Comparison of ENCODE assay signal across 16 cellular contexts in the genomic region with DNA sequence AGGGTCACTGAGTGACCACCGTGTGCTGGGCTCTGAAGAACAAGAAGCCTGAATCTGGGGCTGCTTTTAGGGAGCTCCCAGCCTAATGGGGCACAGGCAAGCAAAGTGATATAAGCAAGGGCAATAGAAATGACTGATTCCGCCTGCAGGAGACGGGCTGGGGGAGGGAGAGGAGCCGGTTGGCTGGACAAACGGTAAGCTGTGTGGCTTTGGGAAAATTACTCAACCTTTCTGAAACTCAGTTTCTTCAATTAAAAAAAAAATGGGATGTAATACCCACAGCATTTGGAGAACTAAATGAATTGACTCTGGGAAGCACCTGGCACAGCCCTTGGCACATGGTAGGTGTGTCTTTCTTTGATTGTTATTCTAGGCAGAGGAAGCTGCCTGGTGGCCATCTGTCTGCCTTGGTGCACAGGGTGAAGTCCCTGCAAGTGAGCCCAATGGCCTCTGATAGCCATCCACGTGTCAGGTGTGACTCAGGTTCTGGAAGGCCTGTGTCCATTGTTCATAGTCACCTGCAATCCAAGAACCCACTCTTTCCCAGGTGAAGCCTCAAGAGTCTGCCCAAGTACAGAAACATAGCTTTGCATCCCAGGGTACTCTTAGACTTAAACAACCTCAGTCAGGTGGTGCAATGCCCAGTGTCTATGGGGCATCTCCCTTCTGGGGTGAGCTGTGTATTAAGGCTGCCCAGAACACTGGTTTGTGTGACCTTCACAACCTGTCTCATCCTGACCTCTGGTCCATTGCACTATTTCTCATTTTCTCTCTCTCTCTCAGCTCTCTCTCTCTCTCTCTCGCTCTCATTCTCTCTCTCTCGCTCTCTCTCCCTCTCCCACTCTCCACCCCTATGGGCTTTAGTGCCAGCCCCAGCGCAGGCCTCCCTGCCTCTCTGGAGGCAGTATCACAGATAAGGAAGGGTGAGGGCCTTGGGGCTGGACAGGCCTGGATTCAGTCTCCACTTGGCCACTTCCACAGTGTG. TPM values are rescaled to one million over a fixed set of nuclear protein-coding genes. Genes with fewer than 3 reads are reported as not detected.
A peak's percentile ranks its signal among the peaks of the same experiment; 100 is the strongest.
DNase-seq lines count a peak whose midpoint lies in the region; ATAC-seq and TF ChIP-seq lines count a peak whose summit lies in the region.
"Had no signal": no experiment of that assay in that cellular context is flagged by ENCODE, and none has a peak within 500 bp of the region (broad histone marks: within the 10 kb centered on the region; RNA-seq: fewer than 3 reads in every experiment).

No MANE protein-coding gene starts in this region.

- WGBS in IMR-90 (ENCODE audit: extremely low coverage in 2 of 2, insufficient read length in 1 of 2), 2 experiments, result 80% methylated on average over 1 of the region's 9 CpGs; no CpG with 5 or more reads in 1 of the 2 experiments

- H3K18ac ChIP-seq in IMR-90 (ENCODE audit: low read depth, low read length), result no peak overlapping the region

- no peaks in the 10 kb centered on the region for H3K4me1 Mint-ChIP-seq in activated T-cell treated with anti-CD3 and anti-CD28 coated beads, Interleukin-2, amount 50 U/mL, for 4 hours (ENCODE audit: low read depth)
- H3K4me1 Mint-ChIP-seq: H9 had no signal

- no TSS peak for BruUV-seq in IMR-90 (replicated peaks; lab: Mats Ljungman, UMichigan)

- no peak overlapping the region for H3K9ac ChIP-seq in IMR-90 (ENCODE audit: low read depth, low read length)

- H3K23ac ChIP-seq in IMR-90 (ENCODE audit: low read depth, low read length), result no peak overlapping the region

- no peak overlapping the region for H4K5ac ChIP-seq in IMR-90 (ENCODE audit: low read depth, low read length)

- no peak overlapping the region for H3K4me2 ChIP-seq in IMR-90 (ENCODE audit: low read depth, low read length)

- H3K36me3 Mint-ChIP-seq in activated T-cell treated with anti-CD3 and anti-CD28 coated beads, Interleukin-2, amount 50 U/mL, for 4 hours (ENCODE audit: insufficient read depth), result no peaks in the 10 kb centered on the region

- H3K4me3 ChIP-seq in IMR-90 (ENCODE audit: insufficient read depth, low read depth, low read length), result no peak overlapping the region
- H3K4me3 ChIP-seq: SK-N-MC had no signal

- H3K27ac ChIP-seq in IMR-90 (ENCODE audit: insufficient read depth, low read length), result no peak overlapping the region
- H3K27ac ChIP-seq: 22Rv1, SK-N-MC had no signal

- H3K9me3 ChIP-seq in IMR-90 (ENCODE audit: control insufficient read depth, insufficient read depth, low read length), result no peaks in the 10 kb centered on the region

- H3K27me3 Mint-ChIP-seq in activated T-cell treated with anti-CD3 and anti-CD28 coated beads, Interleukin-2, amount 50 U/mL, for 4 hours (ENCODE audit: low read depth), result no peaks in the 10 kb centered on the region

- H3K56ac ChIP-seq in IMR-90 (ENCODE audit: extremely low read depth, insufficient read depth, low read length), result no peak overlapping the region

- no peak for TF ChIP-seq POLR2A in IMR-90 (IDR thresholded peaks at IDR 0.05; ENCODE audit: low read depth, low read length)

- POLR2A ChIA-PET in IMR-90 (lab: Charles Lee; ENCODE audit: unreplicated experiment), result no interaction called here

- in situ Hi-C loops in IMR-90 (cut with MboI; ENCODE audit: low sequenced_read_pairs), result loop anchor here (5.0 kb wide), 1 partner anchor 42 kb away; no protein-coding TSS in a partner anchor

- peak overlapping the region; percentile 8 for H2AK9ac ChIP-seq in IMR-90 (replicated peaks; ENCODE audit: low read depth, low read length, poor library complexity)

- no peak overlapping the region for H3K4me3 Mint-ChIP-seq in activated T-cell treated with anti-CD3 and anti-CD28 coated beads, Interleukin-2, amount 50 U/mL, for 4 hours
- H3K4me3 Mint-ChIP-seq: H9 had no signal

- CTCF ChIA-PET in IMR-90 (lab: Yijun Ruan, JAX), result interaction anchor here (1.8 kb wide), 1 partner anchor 12 kb away, joined by 6 read pairs; no protein-coding TSS in a partner anchor

- H3K4ac ChIP-seq in IMR-90 (ENCODE audit: low read depth, low read length), result no peak overlapping the region

- no peak for TF ChIP-seq CTCF in IMR-90 (conservative IDR thresholded peaks at IDR 0.05; ENCODE audit: low read depth, low read length)

- H2AFZ ChIP-seq in IMR-90 (replicated peaks; ENCODE audit: low read length, poor library complexity), result no peak overlapping the region

- H3K36me3 ChIP-seq in IMR-90 (ENCODE audit: control insufficient read depth, insufficient read depth, low read length), result no peaks in the 10 kb centered on the region

- H4K8ac ChIP-seq in IMR-90 (ENCODE audit: low read depth in 2 of 2, low read length in 2 of 2), result no peak overlapping the region

- DNase-seq in DMS53 (lab: John Stamatoyannopoulos, UW) (peak; percentile 19), DMS53 treated with DMSO at 0.1 percent for 48 hours (lab: John Stamatoyannopoulos, UW; ENCODE audit: unreplicated experiment) (no peak), IMR-90 (no peak), retina (peak; percentile 22)
- no peak for DNase-seq in activated T-cell treated with anti-CD3 and anti-CD28 coated beads, Interleukin-2, amount 50 U/mL, for 4 hours
- DNase-seq: C1 segment of cervical spinal cord, COR-L47, H9, NCI-H1436 treated with DMSO at 0.1 percent for 48 hours, NCI-H446, NCI-H748 treated with DMSO at 0.1 percent for 48 hours had no signal

- intact Hi-C loops in IMR-90 (cut with micrococcal nuclease), result no loop called here

- no peaks in the 10 kb centered on the region for H3K79me1 ChIP-seq in IMR-90 (ENCODE audit: low read depth in 1 of 2, low read length in 2 of 2)

- H3K14ac ChIP-seq in IMR-90 (replicated peaks; ENCODE audit: low read depth, low read length), result no peak overlapping the region

- H3K9me1 ChIP-seq in IMR-90 (ENCODE audit: insufficient read depth, low read length), result peaks cover 16% of the 10 kb centered on the region; the same call in 1 of the 2 replicates

- no peaks in the 10 kb centered on the region for H3K9me3 Mint-ChIP-seq in activated T-cell treated with anti-CD3 and anti-CD28 coated beads, Interleukin-2, amount 50 U/mL, for 4 hours
- H3K9me3 Mint-ChIP-seq: H9 had no signal

- H2BK120ac ChIP-seq in IMR-90 (ENCODE audit: low read depth, low read length), result no peak overlapping the region

- H2BK20ac ChIP-seq in IMR-90 (ENCODE audit: low read depth, low read length), result no peak overlapping the region

- no peaks in the 10 kb centered on the region for H3K27me3 ChIP-seq in IMR-90 (ENCODE audit: control insufficient read depth, insufficient read depth, low read length)

- H2BK15ac ChIP-seq in IMR-90 (ENCODE audit: low read depth, low read length), result no peak overlapping the region

- H4K91ac ChIP-seq in IMR-90 (ENCODE audit: insufficient read depth, low read depth, low read length), result no peak overlapping the region

- no peak for TF ChIP-seq RAD21 in IMR-90 (IDR thresholded peaks at IDR 0.05; ENCODE audit: low read length)

- peak overlapping the region; percentile 76; the same call in 1 of the 2 replicates for H2AK5ac ChIP-seq in IMR-90 (ENCODE audit: low read depth, low read length)

- ATAC-seq in IMR-90 (ENCODE audit: low read depth), result no peak
- ATAC-seq in esophagus mucosa, result peak; percentile 17
- no peak for ATAC-seq in activated T-cell treated with anti-CD3 and anti-CD28 coated beads, Interleukin-2, amount 50 U/mL, for 4 hours
- ATAC-seq in GM21390 (IDR thresholded peaks at IDR 0.05; ENCODE audit: unreplicated experiment), result no peak
- no peak for ATAC-seq in HG02852 (IDR thresholded peaks at IDR 0.05; ENCODE audit: unreplicated experiment)

- H2BK5ac ChIP-seq in IMR-90 (ENCODE audit: low read depth, low read length, poor library complexity, severe bottlenecking), result no peak overlapping the region

- H3K4me1 ChIP-seq in IMR-90 (ENCODE audit: control insufficient read depth, insufficient read depth, low read length), result peaks cover 23% of the 10 kb centered on the region

- dilution Hi-C loops in IMR-90 (cut with HindIII; ENCODE audit: low sequenced_read_pairs, unreplicated experiment), result no loop called here

- H4K20me1 ChIP-seq in IMR-90 (ENCODE audit: insufficient read depth, low read length), result no peaks in the 10 kb centered on the region

TF ChIP-seq in IMR-90, 13 proteins besides CTCF, POLR2A, EP300 and RAD21:
- TF ChIP-seq RCOR1 (IDR thresholded peaks at IDR 0.05; ENCODE audit: insufficient replicate concordance, low read length) (no peak), NFE2L2 (IDR thresholded peaks at IDR 0.05; ENCODE audit: low read depth, low read length) (no peak), MAZ (IDR thresholded peaks at IDR 0.05; ENCODE audit: borderline replicate concordance, low read depth, low read length) (no peak), RFX5 (IDR thresholded peaks at IDR 0.05; ENCODE audit: low read depth, low read length) (no peak), FOS (IDR thresholded peaks at IDR 0.05; ENCODE audit: low read depth, low read length) (no peak), CEBPB (IDR thresholded peaks at IDR 0.05; ENCODE audit: low read depth, low read length) (no peak)
TF ChIP-seq in IMR-90: peak in this region for 0.

RNA-seq across cellular contexts. Expression of gene NTSR2, which starts 30.0 kb away (rescaled TPM):
- not detected in 2 replicates for total RNA-seq in IMR-90 (2012; rRNA removed)
- not detected in 2 replicates for polyA plus RNA-seq in IMR-90 (2012; rRNA removed)
- polyA plus RNA-seq in IMR-90 (2012; cell fraction: cytosol; rRNA removed), result not detected in 2 replicates
- not detected in 2 replicates for polyA plus RNA-seq in IMR-90 (2012; cell fraction: nucleus; rRNA removed; ENCODE audit: low replicate concordance)
- not detected for total RNA-seq in esophagus mucosa
- total RNA-seq in activated T-cell treated with anti-CD3 and anti-CD28 coated beads, Interleukin-2, amount 50 U/mL, for 4 hours, result not detected
- total RNA-seq: H9 had no signal

RNA-seq across cellular contexts. Expression of gene LPIN1, which starts 46.5 kb away (rescaled TPM):
- total RNA-seq in IMR-90 (2012; rRNA removed), result 21.3 and 21.7 TPM in 2 replicates
- polyA plus RNA-seq in IMR-90 (2012; rRNA removed), result 24.4 and 25.1 TPM in 2 replicates
- 10.6 and 12.6 TPM in 2 replicates for polyA plus RNA-seq in IMR-90 (2012; cell fraction: cytosol; rRNA removed)
- 32.0 and 74.8 TPM in 2 replicates for polyA plus RNA-seq in IMR-90 (2012; cell fraction: nucleus; rRNA removed; ENCODE audit: low replicate concordance)
- 33.6 TPM for total RNA-seq in esophagus mucosa
- total RNA-seq in activated T-cell treated with anti-CD3 and anti-CD28 coated beads, Interleukin-2, amount 50 U/mL, for 4 hours, result 10 to 100 TPM; 30.3 to 40.0 (median 34.1) TPM

Comparison
In these comparisons a context has a peak if more than half of its experiments do, and no peak if none do; other contexts are left out.
1. DNase-seq: peak in DMS53 (single experiment) and retina (single experiment); none in DMS53 treated with DMSO at 0.1 percent for 48 hours (single experiment), IMR-90 (single experiment) and activated T-cell treated with anti-CD3 and anti-CD28 coated beads, Interleukin-2, amount 50 U/mL, for 4 hours (single experiment).